11 cellular contexts compared by ENCODE assay signal in the genomic region with DNA sequence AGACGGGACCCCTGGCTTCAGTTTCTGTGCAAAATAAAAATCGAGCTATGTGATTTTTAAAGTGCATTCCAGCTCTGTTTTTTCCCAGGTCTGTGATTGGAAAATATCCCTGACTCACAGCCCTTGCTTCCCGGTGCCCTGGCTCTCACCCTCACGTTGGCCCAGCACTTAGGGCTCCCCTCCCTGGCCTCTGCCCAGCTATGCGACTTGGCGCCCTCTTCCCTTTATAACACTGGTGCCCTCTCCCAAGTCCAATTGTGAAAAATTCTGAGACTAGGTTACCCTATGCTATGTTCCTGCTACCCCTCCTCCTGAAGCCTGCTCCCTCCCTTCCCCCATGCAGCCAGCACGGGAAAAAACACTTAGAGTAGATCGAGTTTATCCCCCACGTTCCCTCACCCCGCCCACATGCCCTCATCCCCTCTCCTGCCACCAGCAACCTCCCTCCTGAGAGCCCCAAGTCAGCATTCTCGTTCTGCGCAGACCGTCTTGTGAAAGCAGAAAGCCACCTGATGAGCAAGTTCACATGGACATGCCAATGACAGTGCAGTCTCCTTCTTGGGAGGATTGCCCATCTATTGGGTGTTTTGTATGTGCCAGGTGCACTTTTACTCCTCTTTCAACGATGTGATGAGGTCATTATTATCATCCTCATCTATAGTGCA.
DNase-seq lines count a peak whose midpoint lies in the region; ATAC-seq and TF ChIP-seq lines count a peak whose summit lies in the region.
"Had no signal": no experiment of that assay in that cellular context is flagged by ENCODE, and none has a peak within 500 bp of the region (broad histone marks: within the 10 kb centered on the region; RNA-seq: fewer than 3 reads in every experiment).

No MANE protein-coding gene starts in this region.

- TF ChIP-seq CTCF in foreskin fibroblast (IDR thresholded peaks at IDR 0.05; ENCODE audit: low read depth, low read length) = no peak

- ATAC-seq in HG03139 (IDR thresholded peaks at IDR 0.05; ENCODE audit: unreplicated experiment) = no peak

- DNase-seq in EH (ENCODE audit: low read depth) = peak; percentile 84
- peak; percentile 47 for DNase-seq in RPMI7951 (ENCODE audit: low read depth)
- DNase-seq in foreskin fibroblast = peak; percentile 69 to 80
- peak; percentile 15 for DNase-seq in renal cortical epithelial cell (ENCODE audit: low read depth)
- no peak for DNase-seq in NK-92 (lab: John Stamatoyannopoulos, UW; ENCODE audit: unreplicated experiment)
- no peak for DNase-seq in NCI-H1092 (lab: John Stamatoyannopoulos, UW)
- no peak for DNase-seq in activated CD8-positive, alpha-beta memory T cell treated with anti-CD3 and anti-CD28 coated beads, Interleukin-2, amount 50 U/mL, for 4 hours
- DNase-seq: activated T-cell treated with anti-CD3 and anti-CD28 coated beads for 4 hours, KG1, NCI-H2227 treated with DMSO at 0.1 percent for 48 hours had no signal

- no peak overlapping the region for H3K4me3 ChIP-seq in foreskin fibroblast (ENCODE audit: low read depth in 1 of 2, low read length in 2 of 2)

Comparison
In these comparisons a context has a peak if more than half of its experiments do, and no peak if none do; other contexts are left out.
1. DNase-seq: peak in EH (single experiment), RPMI7951 (single experiment), foreskin fibroblast (2 of 2) and renal cortical epithelial cell (single experiment); none in NK-92 (single experiment), NCI-H1092 (single experiment) and activated CD8-positive, alpha-beta memory T cell treated with anti-CD3 and anti-CD28 coated beads, Interleukin-2, amount 50 U/mL, for 4 hours (single experiment).